Comparison of ENCODE assay signal across 1 cellular context in the genomic region with DNA sequence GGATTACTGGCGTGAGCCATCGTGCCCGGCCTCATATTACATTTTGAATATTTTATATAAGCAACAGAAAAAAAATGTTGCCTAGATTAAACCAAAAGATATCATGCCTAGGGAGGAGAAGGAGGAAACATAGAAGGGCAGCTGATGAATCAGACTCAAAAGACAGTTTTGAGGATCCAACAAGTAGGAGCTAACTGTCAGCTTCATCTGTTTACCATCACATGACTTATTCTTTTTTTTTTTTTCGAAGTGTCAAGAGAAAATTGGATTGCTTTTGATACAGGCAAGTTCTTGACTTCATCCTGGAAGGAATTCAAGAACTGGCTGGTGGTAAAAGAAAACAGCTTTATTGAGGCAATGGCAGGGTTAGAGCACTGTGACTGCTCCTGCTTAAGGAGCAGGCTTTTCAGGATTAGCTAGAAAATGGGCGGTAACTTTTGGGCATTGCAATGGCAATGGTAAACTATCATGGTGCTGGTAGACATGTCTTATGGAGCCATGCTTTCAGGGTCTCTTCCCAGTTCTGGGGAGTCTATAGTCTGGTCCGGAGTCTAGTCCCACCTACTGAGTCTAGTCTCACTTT.
TF ChIP-seq lines count a peak whose summit lies in the region.

No MANE protein-coding gene starts in this region.

TF ChIP-seq in SK-N-SH, 30 proteins besides CTCF, POLR2A, EP300 and RAD21 (continued from another document):
- TF ChIP-seq FOXJ3 (CRISPR knock-in tag; IDR thresholded peaks at IDR 0.05) (no peak), TCF12 (IDR thresholded peaks at IDR 0.05) (peak; percentile 88), FOXM1 (IDR thresholded peaks at IDR 0.05; ENCODE audit: low read depth) (no peak), ELF1 (IDR thresholded peaks at IDR 0.05) (no peak), JUND (IDR thresholded peaks at IDR 0.05) (peak; percentile 63), NRF1 (IDR thresholded peaks at IDR 0.05; ENCODE audit: low read depth, low read length) (no peak), RCOR1 (IDR thresholded peaks at IDR 0.05; ENCODE audit: low read length) (no peak), RXRA (IDR thresholded peaks at IDR 0.05; ENCODE audit: borderline replicate concordance, low read depth) (peak; percentile 6; the same call in 1 of the 2 replicates), CHD2 (IDR thresholded peaks at IDR 0.05; ENCODE audit: low read length, partially characterized antibody) (no peak), NFIC (IDR thresholded peaks at IDR 0.05; ENCODE audit: borderline replicate concordance) (peak; percentile 51; the same call in 1 of the 2 replicates), SIN3A (IDR thresholded peaks at IDR 0.05; ENCODE audit: borderline replicate concordance, low read depth, low read length) (0 out of 2 replicates have a peak, but pooled peaks have one; percentile 39), SMC3 (IDR thresholded peaks at IDR 0.05; ENCODE audit: low read depth, low read length) (no peak), GATA2 (CRISPR knock-in tag; IDR thresholded peaks at IDR 0.05) (no peak), POLR2AphosphoS5 (IDR thresholded peaks at IDR 0.05; ENCODE audit: low read depth, low read length) (no peak; the same call in 1 of the 2 replicates), RFX5 (IDR thresholded peaks at IDR 0.05; ENCODE audit: low read length) (no peak), MXI1 (IDR thresholded peaks at IDR 0.05; ENCODE audit: low read depth, low read length) (no peak), GABPA (IDR thresholded peaks at IDR 0.05; ENCODE audit: low read depth) (no peak), USF1 (IDR thresholded peaks at IDR 0.05; ENCODE audit: borderline replicate concordance, low read depth) (peak; percentile 74)
- TF ChIP-seq, protein P1, sequence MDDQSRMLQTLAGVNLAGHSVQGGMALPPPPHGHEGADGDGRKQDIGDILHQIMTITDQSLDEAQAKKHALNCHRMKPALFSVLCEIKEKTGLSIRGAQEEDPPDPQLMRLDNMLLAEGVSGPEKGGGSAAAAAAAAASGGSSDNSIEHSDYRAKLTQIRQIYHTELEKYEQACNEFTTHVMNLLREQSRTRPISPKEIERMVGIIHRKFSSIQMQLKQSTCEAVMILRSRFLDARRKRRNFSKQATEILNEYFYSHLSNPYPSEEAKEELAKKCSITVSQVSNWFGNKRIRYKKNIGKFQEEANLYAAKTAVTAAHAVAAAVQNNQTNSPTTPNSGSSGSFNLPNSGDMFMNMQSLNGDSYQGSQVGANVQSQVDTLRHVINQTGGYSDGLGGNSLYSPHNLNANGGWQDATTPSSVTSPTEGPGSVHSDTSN (IDR thresholded peaks at IDR 0.05) = peak; percentile 82
- TF ChIP-seq, protein P2, sequence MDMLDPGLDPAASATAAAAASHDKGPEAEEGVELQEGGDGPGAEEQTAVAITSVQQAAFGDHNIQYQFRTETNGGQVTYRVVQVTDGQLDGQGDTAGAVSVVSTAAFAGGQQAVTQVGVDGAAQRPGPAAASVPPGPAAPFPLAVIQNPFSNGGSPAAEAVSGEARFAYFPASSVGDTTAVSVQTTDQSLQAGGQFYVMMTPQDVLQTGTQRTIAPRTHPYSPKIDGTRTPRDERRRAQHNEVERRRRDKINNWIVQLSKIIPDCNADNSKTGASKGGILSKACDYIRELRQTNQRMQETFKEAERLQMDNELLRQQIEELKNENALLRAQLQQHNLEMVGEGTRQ (IDR thresholded peaks at IDR 0.05; ENCODE audit: borderline replicate concordance, low read depth, low read length) = no peak
- TF ChIP-seq, protein P3, sequence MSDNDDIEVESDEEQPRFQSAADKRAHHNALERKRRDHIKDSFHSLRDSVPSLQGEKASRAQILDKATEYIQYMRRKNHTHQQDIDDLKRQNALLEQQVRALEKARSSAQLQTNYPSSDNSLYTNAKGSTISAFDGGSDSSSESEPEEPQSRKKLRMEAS (IDR thresholded peaks at IDR 0.05; ENCODE audit: low read depth) = no peak
